Comparison of ENCODE assay signal across 19 cellular contexts in the genomic region with DNA sequence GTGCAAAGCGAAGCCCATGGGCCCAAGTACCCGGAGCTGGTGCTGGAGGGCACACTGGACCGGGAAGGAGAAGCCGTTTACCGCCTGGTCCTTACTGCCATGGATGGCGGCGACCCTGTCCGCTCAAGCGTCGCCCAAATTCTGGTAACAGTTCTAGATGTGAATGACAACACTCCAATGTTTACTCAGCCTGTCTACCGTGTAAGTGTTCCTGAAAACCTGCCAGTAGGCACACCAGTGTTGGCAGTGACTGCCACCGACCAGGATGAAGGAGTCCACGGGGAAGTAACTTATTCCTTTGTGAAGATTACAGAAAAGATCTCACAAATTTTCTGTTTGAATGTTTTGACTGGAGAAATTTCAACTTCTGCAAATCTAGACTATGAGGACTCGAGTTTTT. TPM values are rescaled to one million over a fixed set of nuclear protein-coding genes. Genes with fewer than 3 reads are reported as not detected.
"Had no signal": no experiment of that assay in that cellular context is flagged by ENCODE, and none has a peak within 500 bp of the region (broad histone marks: within the 10 kb centered on the region; RNA-seq: fewer than 3 reads in every experiment).

No MANE protein-coding gene starts in this region.

- H3K4me3 Mint-ChIP-seq: activated CD4-positive, alpha-beta T cell treated with anti-CD3 and anti-CD28 coated beads, Interleukin-2, amount 10 ng/mL, durations not matched to agents 7 days and 5 days; activated naive CD4-positive, alpha-beta T cell treated with anti-CD3 and anti-CD28 coated beads for 36 hours; nephron had no signal

- H3K27ac ChIP-seq: brain microvascular endothelial cell, heart left ventricle, stomach, thoracic aorta had no signal

- DNase-seq: activated CD4-positive, alpha-beta T cell treated with anti-CD3 and anti-CD28 coated beads, Interleukin-2, amount 10 ng/mL, durations not matched to agents 7 days and 5 days; activated CD8-positive, alpha-beta memory T cell treated with anti-CD3 and anti-CD28 coated beads, Interleukin-2, amount 50 U/mL, for 4 hours; activated naive CD4-positive, alpha-beta T cell treated with anti-CD3 and anti-CD28 coated beads for 36 hours; activated T-cell treated with anti-CD3 and anti-CD28 coated beads, Interleukin-2, amount 50 U/mL, for 4 hours; anterior cingulate cortex; brain microvascular endothelial cell; cortex of kidney; mesenchymal stem cell; nucleus accumbens; stimulated activated CD4-positive, alpha-beta T cell treated with anti-CD3 and anti-CD28 coated beads, Interleukin-4, amount 100 ng/mL, for 24 hours; stomach; T1000 had no signal

- H3K27me3 Mint-ChIP-seq: progenitor cell of endocrine pancreas had no signal

- H3K36me3 Mint-ChIP-seq: stimulated activated effector memory CD8-positive, alpha-beta T cell treated with anti-CD3 and anti-CD28 coated beads, Interleukin-12 subunit alpha, Interleukin-12 subunit beta, amount 100 ng/mL, for 72 hours had no signal

- H3K36me3 ChIP-seq: brain microvascular endothelial cell, thoracic aorta had no signal

- H3K27me3 ChIP-seq: brain microvascular endothelial cell had no signal

- ATAC-seq: activated CD4-positive, CD25-positive, alpha-beta regulatory T cell treated with anti-CD3 and anti-CD28 coated beads, Interleukin-2, amount 50 U/mL, for 24 hours; activated T-cell treated with anti-CD3 and anti-CD28 coated beads, Interleukin-2, amount 50 U/mL, for 4 hours; gastroesophageal sphincter; stimulated activated effector memory CD8-positive, alpha-beta T cell treated with anti-CD3 and anti-CD28 coated beads, Interleukin-12 subunit alpha, Interleukin-12 subunit beta, amount 100 ng/mL, for 72 hours had no signal

- H3K4me1 ChIP-seq: gastroesophageal sphincter, stomach had no signal

- H3K27ac Mint-ChIP-seq: activated CD4-positive, alpha-beta T cell treated with anti-CD3 and anti-CD28 coated beads, Interleukin-2, amount 10 ng/mL, durations not matched to agents 7 days and 5 days; activated naive CD4-positive, alpha-beta T cell treated with anti-CD3 and anti-CD28 coated beads for 36 hours; nephron; progenitor cell of endocrine pancreas; stimulated activated effector memory CD8-positive, alpha-beta T cell treated with anti-CD3 and anti-CD28 coated beads, Interleukin-12 subunit alpha, Interleukin-12 subunit beta, amount 100 ng/mL, for 72 hours had no signal

- H3K4me1 Mint-ChIP-seq: nephron had no signal

RNA-seq across cellular contexts. Expression of a gene that starts 0.9 kb away (rescaled TPM):
- total RNA-seq: activated CD4-positive, alpha-beta T cell treated with anti-CD3 and anti-CD28 coated beads, Interleukin-2, amount 10 ng/mL, durations not matched to agents 7 days and 5 days had no signal

RNA-seq across cellular contexts. Expression of a gene that starts 7.9 kb away (rescaled TPM):
- total RNA-seq: activated CD4-positive, alpha-beta T cell treated with anti-CD3 and anti-CD28 coated beads, Interleukin-2, amount 10 ng/mL, durations not matched to agents 7 days and 5 days; activated naive CD4-positive, alpha-beta T cell treated with anti-CD3 and anti-CD28 coated beads for 36 hours had no signal

RNA-seq across cellular contexts. Expression of a gene that starts 12.9 kb away (rescaled TPM):
- total RNA-seq: activated CD4-positive, alpha-beta T cell treated with anti-CD3 and anti-CD28 coated beads, Interleukin-2, amount 10 ng/mL, durations not matched to agents 7 days and 5 days; activated naive CD4-positive, alpha-beta T cell treated with anti-CD3 and anti-CD28 coated beads for 36 hours had no signal
